ENCODE assay signal across 12 cellular contexts in genomic region chr7:98156700-98157099, GRCh38. TPM values are rescaled to one million over a fixed set of nuclear protein-coding genes. Genes with fewer than 3 reads are reported as not detected.
"Had no signal": no experiment of that assay in that cellular context is flagged by ENCODE, and none has a peak within 500 bp of the region (broad histone marks: within the 10 kb centered on the region; RNA-seq: fewer than 3 reads in every experiment).

No MANE protein-coding gene starts in this region.

- H3K9me3 Mint-ChIP-seq: GM23338, H9, HFFc6 had no signal

- H2AFZ ChIP-seq: GM23248, GM23338 had no signal

- DNase-seq: GM23248, GOT3, H7, H9, HCEC 1CT, HFFc6 had no signal

- H3K9me3 ChIP-seq: HAP-1 had no signal

- H3K9ac ChIP-seq: GM23248 had no signal

- H3K4me3 ChIP-seq: GM23248, GM23338, HAP-1 had no signal

- H3K27ac Mint-ChIP-seq: GM23338, H9, HFFc6 had no signal

- H3K4me2 ChIP-seq: GM23338 had no signal

- FAIRE-seq: H1, H54 had no signal

- H3K4me3 Mint-ChIP-seq: GM23338, H9, HFFc6 had no signal

- H3K27ac ChIP-seq: GM23248 had no signal

- ATAC-seq: GM23338, HCT116 had no signal

RNA-seq across cellular contexts. Expression of gene BHLHA15, which starts 54.5 kb away (rescaled TPM):
- total RNA-seq: GM23248, H4 had no signal
- polyA plus RNA-seq: GM23248 had no signal
